In the genomic region with DNA sequence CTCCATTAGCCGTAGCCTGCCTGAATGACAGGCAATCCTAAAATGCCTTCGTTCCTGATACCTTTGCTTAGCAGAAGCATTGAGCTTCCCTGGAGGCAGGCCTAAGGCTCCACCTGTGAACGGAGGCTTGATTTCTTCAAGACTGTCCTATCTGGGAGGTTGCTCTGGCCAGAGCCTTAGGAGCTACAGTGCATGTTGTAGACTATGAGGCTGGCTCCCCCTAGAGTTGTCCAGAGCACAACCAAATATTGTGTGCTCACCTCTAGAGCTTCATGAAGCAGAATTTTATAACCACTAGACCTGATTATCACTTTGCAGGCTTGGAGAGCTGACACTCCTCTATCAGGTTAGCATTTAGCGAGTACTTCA, we compare ENCODE assay signal across 9 cellular contexts.
DNase-seq lines count a peak whose midpoint lies in the region; ATAC-seq and TF ChIP-seq lines count a peak whose summit lies in the region.
"Had no signal": no experiment of that assay in that cellular context is flagged by ENCODE, and none has a peak within 500 bp of the region (broad histone marks: within the 10 kb centered on the region; RNA-seq: fewer than 3 reads in every experiment).

No MANE protein-coding gene starts in this region.

- peaks cover 6 to 16% (median 6%) of the 10 kb centered on the region in 3 donors for H3K4me1 ChIP-seq in skeletal muscle tissue (ENCODE audit: control insufficient read depth in 3 of 3, insufficient read depth in 3 of 3, low read length in 3 of 3)

- no peak overlapping the region for H3K9ac ChIP-seq in skeletal muscle tissue (ENCODE audit: low read depth in 1 of 3, low read length in 3 of 3)

- H3K27me3 ChIP-seq in H7 (ENCODE audit: control insufficient read depth, insufficient read depth, low read length) (no peaks in the 10 kb centered on the region), skeletal muscle tissue (ENCODE audit: control insufficient read depth in 3 of 3, insufficient read depth in 3 of 3, low read length in 3 of 3) (no peaks in the 10 kb centered on the region)

- H3K27ac Mint-ChIP-seq in natural killer cell = no peak overlapping the region
- no peak overlapping the region for H3K27ac Mint-ChIP-seq in activated CD4-positive, alpha-beta memory T cell treated with anti-CD3 and anti-CD28 coated beads, Interleukin-2, amount 10 ng/mL, durations not matched to agents 7 days and 5 days

- CTCF ChIA-PET in activated CD4-positive, alpha-beta memory T cell treated with anti-CD3 and anti-CD28 coated beads, Interleukin-2, amount 10 ng/mL, durations not matched to agents 7 days and 5 days (lab: Charles Lee) = no interaction called here

- H3K36me3 ChIP-seq in H7 (replicated peaks; ENCODE audit: control insufficient read depth, insufficient read depth, low read length) = no peaks in the 10 kb centered on the region
- H3K36me3 ChIP-seq in skeletal muscle tissue (ENCODE audit: control insufficient read depth in 3 of 3, insufficient read depth in 3 of 3, low read length in 3 of 3) = no peaks in the 10 kb centered on the region

- POLR2A ChIA-PET in activated CD4-positive, alpha-beta memory T cell treated with anti-CD3 and anti-CD28 coated beads, Interleukin-2, amount 10 ng/mL, durations not matched to agents 7 days and 5 days (lab: Charles Lee) = no interaction called here

- in situ Hi-C loops in SK-MEL-5 (cut with HindIII; ENCODE audit: low pct_unique_long_range_greater_than_20kb, low sequenced_read_pairs) = no loop called here

- intact Hi-C loops in natural killer cell (cut with micrococcal nuclease) = no loop called here

- ATAC-seq in natural killer cell (no peak), GM18873 (IDR thresholded peaks at IDR 0.05; ENCODE audit: low FRiP score, unreplicated experiment) (no peak)

- H3K27me3 Mint-ChIP-seq in natural killer cell (ENCODE audit: low read depth in 2 of 2) = peaks cover 0 to 3% of the 10 kb centered on the region in 2 donors
- H3K27me3 Mint-ChIP-seq in activated CD4-positive, alpha-beta memory T cell treated with anti-CD3 and anti-CD28 coated beads, Interleukin-2, amount 10 ng/mL, durations not matched to agents 7 days and 5 days = no peaks in the 10 kb centered on the region

- H3K4me3 ChIP-seq in H7 (ENCODE audit: insufficient read depth, low read depth, low read length) (no peak overlapping the region), skeletal muscle tissue (ENCODE audit: low read length in 3 of 3) (no peak overlapping the region)

- DNase-seq in H7 (peak; percentile 71), SK-MEL-5 (ENCODE audit: low read depth, low spot score) (peak; percentile 59), hepatic stellate cell (ENCODE audit: low spot score) (peak; percentile 9), natural killer cell (no peak)
- no peak for DNase-seq in activated CD4-positive, alpha-beta memory T cell treated with anti-CD3 and anti-CD28 coated beads, Interleukin-2, amount 10 ng/mL, durations not matched to agents 7 days and 5 days
- DNase-seq: activated effector memory CD4-positive, alpha-beta T cell treated with anti-CD3 and anti-CD28 coated beads, Interleukin-2, amount 50 U/mL, for 16 hours; GF-D8 had no signal

- peak overlapping the region; percentile 37 for H3K27ac ChIP-seq in skeletal muscle tissue (ENCODE audit: low read depth, low read length)

- TF ChIP-seq CTCF in natural killer cell (IDR thresholded peaks at IDR 0.05) = no peak

- no peaks in the 10 kb centered on the region for H3K4me1 Mint-ChIP-seq in natural killer cell
- no peaks in the 10 kb centered on the region for H3K4me1 Mint-ChIP-seq in activated CD4-positive, alpha-beta memory T cell treated with anti-CD3 and anti-CD28 coated beads, Interleukin-2, amount 10 ng/mL, durations not matched to agents 7 days and 5 days

- no peaks in the 10 kb centered on the region for H3K9me3 ChIP-seq in skeletal muscle tissue (ENCODE audit: control insufficient read depth in 3 of 3, low read length in 3 of 3)

- H3K36me3 Mint-ChIP-seq in natural killer cell = no peaks in the 10 kb centered on the region
- no peaks in the 10 kb centered on the region for H3K36me3 Mint-ChIP-seq in activated CD4-positive, alpha-beta memory T cell treated with anti-CD3 and anti-CD28 coated beads, Interleukin-2, amount 10 ng/mL, durations not matched to agents 7 days and 5 days (ENCODE audit: low read depth)

- peaks cover 0 to 2% of the 10 kb centered on the region in 2 donors for H3K9me3 Mint-ChIP-seq in natural killer cell
- H3K9me3 Mint-ChIP-seq in activated CD4-positive, alpha-beta memory T cell treated with anti-CD3 and anti-CD28 coated beads, Interleukin-2, amount 10 ng/mL, durations not matched to agents 7 days and 5 days = no peaks in the 10 kb centered on the region

- H3K4me3 Mint-ChIP-seq in natural killer cell = no peak overlapping the region
- H3K4me3 Mint-ChIP-seq in activated CD4-positive, alpha-beta memory T cell treated with anti-CD3 and anti-CD28 coated beads, Interleukin-2, amount 10 ng/mL, durations not matched to agents 7 days and 5 days = no peak overlapping the region

Comparison
In these comparisons a context has a peak if more than half of its experiments do, and no peak if none do; other contexts are left out.
1. DNase-seq: peak in H7 (single experiment), SK-MEL-5 (single experiment) and hepatic stellate cell (single experiment); none in natural killer cell (single experiment) and activated CD4-positive, alpha-beta memory T cell treated with anti-CD3 and anti-CD28 coated beads, Interleukin-2, amount 10 ng/mL, durations not matched to agents 7 days and 5 days (single experiment).